In the genomic region with DNA sequence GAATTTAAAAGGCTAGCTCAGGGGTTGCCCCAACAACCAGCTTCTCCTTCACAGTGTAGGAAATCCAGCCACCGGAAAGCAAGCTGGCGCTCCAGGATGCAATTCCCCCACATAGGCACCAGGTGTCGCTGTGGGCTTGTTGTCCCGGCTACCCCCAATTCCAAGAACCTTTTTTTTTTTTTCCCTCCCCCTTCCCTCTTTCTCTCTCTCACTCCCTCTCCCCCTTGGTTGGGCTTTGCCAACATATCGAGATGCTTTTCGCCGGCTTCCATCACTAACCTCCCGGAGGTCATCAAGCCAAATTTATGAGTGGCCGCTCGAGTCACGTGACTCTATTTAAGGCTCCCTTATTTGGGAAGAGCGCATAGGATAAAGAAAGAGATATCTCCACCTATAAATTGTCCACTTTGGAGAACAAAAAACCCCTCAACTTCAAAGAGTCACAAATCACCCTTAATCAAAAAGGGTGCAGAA, we compare ENCODE assay signal across 1 cellular context.
A peak's percentile ranks its signal among the peaks of the same experiment; 100 is the strongest.
TF ChIP-seq lines count a peak whose summit lies in the region.

Gene HOXC5, plus strand, starts transcription at position 424 of the 474 bp plus-strand sequence. CDS start 73 bp downstream, outside the sequence.

TF ChIP-seq in K562, 482 proteins besides CTCF, POLR2A, EP300 and RAD21 (continued from another document and continues in another):
- TF ChIP-seq, protein P1, sequence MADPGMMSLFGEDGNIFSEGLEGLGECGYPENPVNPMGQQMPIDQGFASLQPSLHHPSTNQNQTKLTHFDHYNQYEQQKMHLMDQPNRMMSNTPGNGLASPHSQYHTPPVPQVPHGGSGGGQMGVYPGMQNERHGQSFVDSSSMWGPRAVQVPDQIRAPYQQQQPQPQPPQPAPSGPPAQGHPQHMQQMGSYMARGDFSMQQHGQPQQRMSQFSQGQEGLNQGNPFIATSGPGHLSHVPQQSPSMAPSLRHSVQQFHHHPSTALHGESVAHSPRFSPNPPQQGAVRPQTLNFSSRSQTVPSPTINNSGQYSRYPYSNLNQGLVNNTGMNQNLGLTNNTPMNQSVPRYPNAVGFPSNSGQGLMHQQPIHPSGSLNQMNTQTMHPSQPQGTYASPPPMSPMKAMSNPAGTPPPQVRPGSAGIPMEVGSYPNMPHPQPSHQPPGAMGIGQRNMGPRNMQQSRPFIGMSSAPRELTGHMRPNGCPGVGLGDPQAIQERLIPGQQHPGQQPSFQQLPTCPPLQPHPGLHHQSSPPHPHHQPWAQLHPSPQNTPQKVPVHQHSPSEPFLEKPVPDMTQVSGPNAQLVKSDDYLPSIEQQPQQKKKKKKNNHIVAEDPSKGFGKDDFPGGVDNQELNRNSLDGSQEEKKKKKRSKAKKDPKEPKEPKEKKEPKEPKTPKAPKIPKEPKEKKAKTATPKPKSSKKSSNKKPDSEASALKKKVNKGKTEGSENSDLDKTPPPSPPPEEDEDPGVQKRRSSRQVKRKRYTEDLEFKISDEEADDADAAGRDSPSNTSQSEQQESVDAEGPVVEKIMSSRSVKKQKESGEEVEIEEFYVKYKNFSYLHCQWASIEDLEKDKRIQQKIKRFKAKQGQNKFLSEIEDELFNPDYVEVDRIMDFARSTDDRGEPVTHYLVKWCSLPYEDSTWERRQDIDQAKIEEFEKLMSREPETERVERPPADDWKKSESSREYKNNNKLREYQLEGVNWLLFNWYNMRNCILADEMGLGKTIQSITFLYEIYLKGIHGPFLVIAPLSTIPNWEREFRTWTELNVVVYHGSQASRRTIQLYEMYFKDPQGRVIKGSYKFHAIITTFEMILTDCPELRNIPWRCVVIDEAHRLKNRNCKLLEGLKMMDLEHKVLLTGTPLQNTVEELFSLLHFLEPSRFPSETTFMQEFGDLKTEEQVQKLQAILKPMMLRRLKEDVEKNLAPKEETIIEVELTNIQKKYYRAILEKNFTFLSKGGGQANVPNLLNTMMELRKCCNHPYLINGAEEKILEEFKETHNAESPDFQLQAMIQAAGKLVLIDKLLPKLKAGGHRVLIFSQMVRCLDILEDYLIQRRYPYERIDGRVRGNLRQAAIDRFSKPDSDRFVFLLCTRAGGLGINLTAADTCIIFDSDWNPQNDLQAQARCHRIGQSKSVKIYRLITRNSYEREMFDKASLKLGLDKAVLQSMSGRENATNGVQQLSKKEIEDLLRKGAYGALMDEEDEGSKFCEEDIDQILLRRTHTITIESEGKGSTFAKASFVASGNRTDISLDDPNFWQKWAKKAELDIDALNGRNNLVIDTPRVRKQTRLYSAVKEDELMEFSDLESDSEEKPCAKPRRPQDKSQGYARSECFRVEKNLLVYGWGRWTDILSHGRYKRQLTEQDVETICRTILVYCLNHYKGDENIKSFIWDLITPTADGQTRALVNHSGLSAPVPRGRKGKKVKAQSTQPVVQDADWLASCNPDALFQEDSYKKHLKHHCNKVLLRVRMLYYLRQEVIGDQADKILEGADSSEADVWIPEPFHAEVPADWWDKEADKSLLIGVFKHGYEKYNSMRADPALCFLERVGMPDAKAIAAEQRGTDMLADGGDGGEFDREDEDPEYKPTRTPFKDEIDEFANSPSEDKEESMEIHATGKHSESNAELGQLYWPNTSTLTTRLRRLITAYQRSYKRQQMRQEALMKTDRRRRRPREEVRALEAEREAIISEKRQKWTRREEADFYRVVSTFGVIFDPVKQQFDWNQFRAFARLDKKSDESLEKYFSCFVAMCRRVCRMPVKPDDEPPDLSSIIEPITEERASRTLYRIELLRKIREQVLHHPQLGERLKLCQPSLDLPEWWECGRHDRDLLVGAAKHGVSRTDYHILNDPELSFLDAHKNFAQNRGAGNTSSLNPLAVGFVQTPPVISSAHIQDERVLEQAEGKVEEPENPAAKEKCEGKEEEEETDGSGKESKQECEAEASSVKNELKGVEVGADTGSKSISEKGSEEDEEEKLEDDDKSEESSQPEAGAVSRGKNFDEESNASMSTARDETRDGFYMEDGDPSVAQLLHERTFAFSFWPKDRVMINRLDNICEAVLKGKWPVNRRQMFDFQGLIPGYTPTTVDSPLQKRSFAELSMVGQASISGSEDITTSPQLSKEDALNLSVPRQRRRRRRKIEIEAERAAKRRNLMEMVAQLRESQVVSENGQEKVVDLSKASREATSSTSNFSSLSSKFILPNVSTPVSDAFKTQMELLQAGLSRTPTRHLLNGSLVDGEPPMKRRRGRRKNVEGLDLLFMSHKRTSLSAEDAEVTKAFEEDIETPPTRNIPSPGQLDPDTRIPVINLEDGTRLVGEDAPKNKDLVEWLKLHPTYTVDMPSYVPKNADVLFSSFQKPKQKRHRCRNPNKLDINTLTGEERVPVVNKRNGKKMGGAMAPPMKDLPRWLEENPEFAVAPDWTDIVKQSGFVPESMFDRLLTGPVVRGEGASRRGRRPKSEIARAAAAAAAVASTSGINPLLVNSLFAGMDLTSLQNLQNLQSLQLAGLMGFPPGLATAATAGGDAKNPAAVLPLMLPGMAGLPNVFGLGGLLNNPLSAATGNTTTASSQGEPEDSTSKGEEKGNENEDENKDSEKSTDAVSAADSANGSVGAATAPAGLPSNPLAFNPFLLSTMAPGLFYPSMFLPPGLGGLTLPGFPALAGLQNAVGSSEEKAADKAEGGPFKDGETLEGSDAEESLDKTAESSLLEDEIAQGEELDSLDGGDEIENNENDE (IDR thresholded peaks at IDR 0.05; ENCODE audit: low read depth, low read length), result no peak
- TF ChIP-seq TOE1 (IDR thresholded peaks at IDR 0.05; ENCODE audit: borderline replicate concordance) (peak; percentile 91), TOE1 (CRISPR knock-in tag; IDR thresholded peaks at IDR 0.05; ENCODE audit: borderline replicate concordance, low read depth) (no peak), OTX1 (CRISPR knock-in tag; IDR thresholded peaks at IDR 0.05) (0 out of 2 replicates have a peak, but pooled peaks have one; percentile 62), CBFA2T2 (conservative IDR thresholded peaks at IDR 0.05) (peak; percentile 64), RBM39 (optimal IDR thresholded peaks at IDR 0.05; ENCODE audit: low read depth, low read length) (peak; percentile 49), XRCC5 (IDR thresholded peaks at IDR 0.05; ENCODE audit: low read depth, low read length) (0 out of 2 replicates have a peak, but pooled peaks have one; percentile 57), STAG1 (CRISPR knock-in tag; IDR thresholded peaks at IDR 0.05; ENCODE audit: borderline replicate concordance) (peak; percentile 57; the same call in 1 of the 2 replicates), NBN (IDR thresholded peaks at IDR 0.05; ENCODE audit: low read depth) (peak; percentile 84), CBX3 (IDR thresholded peaks at IDR 0.05; ENCODE audit: borderline replicate concordance in 1 of 2, low read length in 2 of 2) (peak in 1 of 2 experiments; percentile 59; a peak in 1 of 3 replicates), KLF1 (tag; IDR thresholded peaks at IDR 0.05) (no peak), HNRNPK (IDR thresholded peaks at IDR 0.05; ENCODE audit: low read depth, low read length, poor library complexity, severe bottlenecking) (peak; percentile 28), RAD51 (IDR thresholded peaks at IDR 0.05; ENCODE audit: borderline replicate concordance, low read depth) (peak; percentile 92), BCOR (IDR thresholded peaks at IDR 0.05) (0 out of 2 replicates have a peak, but pooled peaks have one; percentile 13), MTA3 (IDR thresholded peaks at IDR 0.05; ENCODE audit: borderline replicate concordance) (0 out of 2 replicates have a peak, but pooled peaks have one; percentile 51), PHF21A (IDR thresholded peaks at IDR 0.05; ENCODE audit: borderline replicate concordance, low read depth) (0 out of 2 replicates have a peak, but pooled peaks have one; percentile 29), FOXK2 (conservative IDR thresholded peaks at IDR 0.05 in 1 of 2, IDR thresholded peaks at IDR 0.05 in 1 of 2; ENCODE audit: low read depth in 2 of 2) (peak; percentile 60 to 77; a peak in 3 of 4 replicates), DNMT1 (IDR thresholded peaks at IDR 0.05) (no peak), RFX1 (IDR thresholded peaks at IDR 0.05) (peak; percentile 55), CC2D1A (IDR thresholded peaks at IDR 0.05) (peak; percentile 94), TRIM24 (IDR thresholded peaks at IDR 0.05) (peak; percentile 43 to 47; a peak in 2 of 4 replicates), IFI16 (CRISPR knock-in tag; IDR thresholded peaks at IDR 0.05) (no peak), LCOR (CRISPR knock-in tag; IDR thresholded peaks at IDR 0.05) (no peak), ZNF444 (CRISPR knock-in tag; IDR thresholded peaks at IDR 0.05) (0 out of 2 replicates have a peak, but pooled peaks have one; percentile 27), ZBTB7A (IDR thresholded peaks at IDR 0.05; ENCODE audit: borderline replicate concordance, control insufficient read depth, low read depth, low read length) (no peak), KAT7 (CRISPR knock-in tag; IDR thresholded peaks at IDR 0.05; ENCODE audit: borderline replicate concordance) (no peak), SRSF1 (IDR thresholded peaks at IDR 0.05; ENCODE audit: low read depth, low read length) (no peak), SMARCA4 (IDR thresholded peaks at IDR 0.05) (peak; percentile 47; the same call in 1 of the 2 replicates), AFF1 (IDR thresholded peaks at IDR 0.05; ENCODE audit: low read depth in 1 of 2, partially characterized antibody in 2 of 2) (peak in 1 of 2 experiments; percentile 87), DPF2 (IDR thresholded peaks at IDR 0.05) (0 out of 2 replicates have a peak, but pooled peaks have one; percentile 35), TRIM28 (IDR thresholded peaks at IDR 0.05) (peak; percentile 58; the same call in 1 of the 2 replicates), MAZ (CRISPR knock-in tag; conservative IDR thresholded peaks at IDR 0.05 in 1 of 2, IDR thresholded peaks at IDR 0.05 in 1 of 2) (peak in 1 of 2 experiments; percentile 53; a peak in 1 of 4 replicates), VEZF1 (CRISPR knock-in tag; IDR thresholded peaks at IDR 0.05) (peak; percentile 65), RB1 (IDR thresholded peaks at IDR 0.05; ENCODE audit: low read depth) (peak; percentile 32; the same call in 1 of the 2 replicates), ASH1L (IDR thresholded peaks at IDR 0.05; ENCODE audit: borderline replicate concordance, low read depth, partially characterized antibody) (no peak), ZNF384 (IDR thresholded peaks at IDR 0.05; ENCODE audit: low read depth, low read length) (peak; percentile 99), ZNF655 (CRISPR knock-in tag; IDR thresholded peaks at IDR 0.05) (no peak), SMC3 (conservative IDR thresholded peaks at IDR 0.05; ENCODE audit: insufficient read depth, low read depth, low read length) (peak; percentile 95), ZNF76 (CRISPR knock-in tag; IDR thresholded peaks at IDR 0.05; ENCODE audit: borderline replicate concordance) (no peak), NCOA6 (IDR thresholded peaks at IDR 0.05) (no peak), HLTF (IDR thresholded peaks at IDR 0.05) (peak; percentile 61; the same call in 1 of the 2 replicates), ARNT (IDR thresholded peaks at IDR 0.05) (peak; percentile 46 to 83; a peak in 2 of 4 replicates), ZFX (CRISPR knock-in tag; IDR thresholded peaks at IDR 0.05) (no peak)
- TF ChIP-seq, protein P2, sequence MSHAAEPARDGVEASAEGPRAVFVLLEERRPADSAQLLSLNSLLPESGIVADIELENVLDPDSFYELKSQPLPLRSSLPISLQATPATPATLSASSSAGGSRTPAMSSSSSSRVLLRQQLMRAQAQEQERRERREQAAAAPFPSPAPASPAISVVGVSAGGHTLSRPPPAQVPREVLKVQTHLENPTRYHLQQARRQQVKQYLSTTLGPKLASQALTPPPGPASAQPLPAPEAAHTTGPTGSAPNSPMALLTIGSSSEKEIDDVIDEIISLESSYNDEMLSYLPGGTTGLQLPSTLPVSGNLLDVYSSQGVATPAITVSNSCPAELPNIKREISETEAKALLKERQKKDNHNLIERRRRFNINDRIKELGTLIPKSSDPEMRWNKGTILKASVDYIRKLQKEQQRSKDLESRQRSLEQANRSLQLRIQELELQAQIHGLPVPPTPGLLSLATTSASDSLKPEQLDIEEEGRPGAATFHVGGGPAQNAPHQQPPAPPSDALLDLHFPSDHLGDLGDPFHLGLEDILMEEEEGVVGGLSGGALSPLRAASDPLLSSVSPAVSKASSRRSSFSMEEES (CRISPR knock-in tag; IDR thresholded peaks at IDR 0.05), result peak; percentile 93
